8 cellular contexts compared by ENCODE assay signal in the genomic region with DNA sequence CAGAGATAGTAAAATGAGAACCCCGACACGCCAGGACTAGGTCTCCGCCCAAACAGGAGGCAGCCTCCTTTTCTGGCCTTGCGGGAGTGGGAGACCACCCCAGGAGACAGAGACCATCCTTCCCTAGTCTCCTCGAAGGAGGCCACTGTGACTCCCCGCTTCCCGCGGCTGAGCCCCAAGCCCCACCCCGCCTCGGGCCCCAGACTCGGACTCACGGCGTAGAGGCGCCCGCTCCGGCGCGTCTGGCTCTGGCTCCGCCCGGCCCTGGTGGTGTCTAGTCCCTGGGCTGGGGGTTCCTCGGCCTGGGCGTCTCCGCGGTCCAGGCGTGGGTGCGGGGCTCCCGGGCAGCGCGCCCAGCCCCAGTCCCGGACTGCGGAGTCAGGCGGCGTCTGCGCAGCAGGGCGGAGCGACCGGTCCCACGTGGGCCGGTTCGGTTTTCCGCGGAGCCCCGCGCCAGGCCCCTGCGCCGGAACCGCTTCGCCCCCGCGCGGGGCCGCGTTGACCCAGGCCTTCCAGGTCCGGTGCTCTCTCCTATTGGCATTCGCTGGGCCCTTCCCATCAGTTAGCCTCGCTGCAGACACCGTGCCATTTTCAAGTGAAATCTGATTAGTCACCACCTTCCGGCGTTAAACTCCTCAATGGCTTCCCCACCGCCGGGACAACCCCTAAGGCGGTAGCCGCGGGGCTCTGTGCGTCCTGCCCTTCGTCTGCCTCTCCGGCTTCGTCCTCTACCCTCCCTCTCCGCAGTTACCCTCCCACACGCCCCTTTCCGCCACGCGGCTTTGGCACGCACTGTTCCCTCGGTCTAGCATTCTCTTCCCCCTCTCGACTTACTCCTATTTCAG. TPM values are rescaled to one million over a fixed set of nuclear protein-coding genes. Genes with fewer than 3 reads are reported as not detected.
A peak's percentile ranks its signal among the peaks of the same experiment; 100 is the strongest.
DNase-seq lines count a peak whose midpoint lies in the region; ATAC-seq, FAIRE-seq and TF ChIP-seq lines count a peak whose summit lies in the region.

A gene with protein sequence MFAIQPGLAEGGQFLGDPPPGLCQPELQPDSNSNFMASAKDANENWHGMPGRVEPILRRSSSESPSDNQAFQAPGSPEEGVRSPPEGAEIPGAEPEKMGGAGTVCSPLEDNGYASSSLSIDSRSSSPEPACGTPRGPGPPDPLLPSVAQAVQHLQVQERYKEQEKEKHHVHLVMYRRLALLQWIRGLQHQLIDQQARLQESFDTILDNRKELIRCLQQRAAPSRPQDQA (minus strand): TSS at position 393 of the 845 bp plus-strand sequence. CDS start 2,563 bp downstream, outside the sequence.

- ATAC-seq in HG02870 (IDR thresholded peaks at IDR 0.05; ENCODE audit: unreplicated experiment): peak; percentile 52

- FAIRE-seq in GM12891 (lab: Jason Lieb, UNC): peak; percentile 89

- DNase-seq in GM12891 (ENCODE audit: insufficient read length, low spot score) (peak; percentile 73), NOMO-1 treated with dmso at 0.1 percent for 144 hours (lab: John Stamatoyannopoulos, UW; ENCODE audit: unreplicated experiment) (peak; percentile 9), endothelial cell (ENCODE audit: low spot score) (peak; percentile 51), midbrain (lab: John Stamatoyannopoulos, UW) (peak; percentile 81), NCI-H2107 (lab: John Stamatoyannopoulos, UW) (no peak)
- peak; percentile 76 for DNase-seq in activated CD8-positive, alpha-beta memory T cell treated with anti-CD3 and anti-CD28 coated beads, Interleukin-2, amount 50 U/mL, for 4 hours
- DNase-seq in stimulated activated CD8-positive, alpha-beta memory T cell treated with anti-CD3 and anti-CD28 coated beads, Interleukin-15, amount 100 ng/mL, for 48 hours (ENCODE audit: low read depth in 2 of 2): peak; percentile 76 to 78

- peak within 1 kb of the TSS; percentile 92 for H3K4me3 Mint-ChIP-seq in endothelial cell (ENCODE audit: unreplicated experiment)

- H3K9me3 Mint-ChIP-seq in endothelial cell (ENCODE audit: unreplicated experiment): no peaks in the 10 kb centered on the region

- peaks cover 15% of the 10 kb centered on the region for H3K27me3 Mint-ChIP-seq in endothelial cell (ENCODE audit: unreplicated experiment)

- no peak for TF ChIP-seq CTCF in endothelial cell (IDR thresholded peaks at IDR 0.05; ENCODE audit: unreplicated experiment)

- peak; percentile 55 for TF ChIP-seq POLR2A in GM12891 (IDR thresholded peaks at IDR 0.05; ENCODE audit: low read depth, low read length)

- H3K27ac Mint-ChIP-seq in endothelial cell (ENCODE audit: unreplicated experiment): peak within 1 kb of the TSS; percentile 62

- peaks cover 24% of the 10 kb centered on the region for H3K4me1 Mint-ChIP-seq in endothelial cell (ENCODE audit: unreplicated experiment)

- peaks cover 19% of the 10 kb centered on the region for H3K36me3 Mint-ChIP-seq in endothelial cell (ENCODE audit: low read depth, unreplicated experiment)

TF ChIP-seq in GM12891, 5 proteins besides CTCF, POLR2A, EP300 and RAD21:
- TF ChIP-seq SPI1 (IDR thresholded peaks at IDR 0.05; ENCODE audit: low read depth, low read length): no peak
- no peak for TF ChIP-seq PAX5 (IDR thresholded peaks at IDR 0.05; ENCODE audit: insufficient read depth, low read length, severe bottlenecking)
- TF ChIP-seq TAF1 (IDR thresholded peaks at IDR 0.05; ENCODE audit: low read depth, low read length): peak; percentile 72

RNA-seq across cellular contexts. Expression of the gene that starts here (rescaled TPM):
- polyA plus RNA-seq in GM12891 (2012; ENCODE audit: low read depth, missing spikeins): 7.6 TPM
- total RNA-seq in endothelial cell (ENCODE audit: unreplicated experiment): 13.5 TPM
